Comparison of ENCODE assay signal across 1 cellular context in genomic region chr16:4207683-4208528, GRCh38.
TF ChIP-seq lines count a peak whose summit lies in the region.

No MANE protein-coding gene starts in this region.

TF ChIP-seq in HepG2, 621 proteins besides CTCF, POLR2A, EP300 and RAD21 (continued from another document):
- TF ChIP-seq AKNA (CRISPR knock-in tag; IDR thresholded peaks at IDR 0.05; ENCODE audit: borderline replicate concordance) (no peak), ZNF574 (CRISPR knock-in tag; IDR thresholded peaks at IDR 0.05) (no peak), ZNF567 (CRISPR knock-in tag; IDR thresholded peaks at IDR 0.05; ENCODE audit: borderline replicate concordance) (no peak), CBX5 (CRISPR knock-in tag; IDR thresholded peaks at IDR 0.05; ENCODE audit: borderline replicate concordance) (no peak), NR2F6 (IDR thresholded peaks at IDR 0.05) (0 out of 2 replicates have a peak, but pooled peaks have one; percentile 11), NR2F6 (CRISPR knock-in tag; IDR thresholded peaks at IDR 0.05) (peak; percentile 69; the same call in 1 of the 2 replicates), ATF7 (IDR thresholded peaks at IDR 0.05) (no peak), ATF7 (CRISPR knock-in tag; IDR thresholded peaks at IDR 0.05) (no peak), ZNF354B (CRISPR knock-in tag; IDR thresholded peaks at IDR 0.05) (no peak), FOXK2 (IDR thresholded peaks at IDR 0.05) (no peak), POLR2AphosphoS5 (IDR thresholded peaks at IDR 0.05; ENCODE audit: low read depth, low read length) (no peak), NONO (IDR thresholded peaks at IDR 0.05) (no peak), NONO (CRISPR knock-in tag; conservative IDR thresholded peaks at IDR 0.05) (no peak), REXO4 (CRISPR knock-in tag; IDR thresholded peaks at IDR 0.05; ENCODE audit: borderline replicate concordance) (no peak), GABPA (IDR thresholded peaks at IDR 0.05; ENCODE audit: low read depth, low read length) (no peak), GABPA (CRISPR knock-in tag; IDR thresholded peaks at IDR 0.05; ENCODE audit: low read depth) (no peak), ZMYM4 (CRISPR knock-in tag; IDR thresholded peaks at IDR 0.05) (no peak)
